Comparison of ENCODE assay signal across 8 cellular contexts in genomic region chr10:13074562-13075451, GRCh38. TPM values are rescaled to one million over a fixed set of nuclear protein-coding genes. Genes with fewer than 3 reads are reported as not detected.
DNase-seq lines count a peak whose midpoint lies in the region; ATAC-seq and TF ChIP-seq lines count a peak whose summit lies in the region.

No MANE protein-coding gene starts in this region.

- no peak for TF ChIP-seq POLR2A in heart left ventricle (IDR thresholded peaks at IDR 0.05)

- 24 to 30% (median 27%) methylated on average over 18 of the region's 18 CpGs for WGBS in heart left ventricle, 4 donors
- 23 to 27% (median 24%) methylated on average over 18 of the region's 18 CpGs for WGBS in psoas muscle, 3 donors

- H3K9me3 ChIP-seq in heart left ventricle (peaks cover 0 to 20% (median 12%) of the 10 kb centered on the region in 12 donors), psoas muscle (no peaks in the 10 kb centered on the region)

- H3K4me3 ChIP-seq in heart left ventricle (no peak overlapping the region), psoas muscle (no peak overlapping the region)

- no peak overlapping the region for H3K27ac ChIP-seq in heart left ventricle
- no peak overlapping the region for H3K27ac ChIP-seq in psoas muscle

- H3K27ac Mint-ChIP-seq in activated naive CD8-positive, alpha-beta T cell treated with anti-CD3 and anti-CD28 coated beads for 36 hours = no peak overlapping the region

- H3K27me3 ChIP-seq in heart left ventricle (peaks cover 0 to 15% (median 3%) of the 10 kb centered on the region in 9 donors), psoas muscle (ENCODE audit: insufficient read depth in 3 of 3, low read length in 2 of 3) (peaks cover 0 to 12% (median 0%) of the 10 kb centered on the region in 3 donors)

- H3K36me3 ChIP-seq in heart left ventricle (no peaks in the 10 kb centered on the region), psoas muscle (ENCODE audit: insufficient read depth in 1 of 2, low read depth in 1 of 2) (no peaks in the 10 kb centered on the region)

- DNase-seq in G401 (ENCODE audit: low spot score) (peak; percentile 81), SHP77 (lab: John Stamatoyannopoulos, UW) (peak; percentile 47 to 67), heart left ventricle (peak; percentile 55 to 72 (median 60)), psoas muscle (peak; percentile 62 to 73)
- DNase-seq in activated naive CD8-positive, alpha-beta T cell treated with anti-CD3 and anti-CD28 coated beads for 36 hours = peak; percentile 54

- H3K36me3 Mint-ChIP-seq in activated naive CD8-positive, alpha-beta T cell treated with anti-CD3 and anti-CD28 coated beads for 36 hours = peaks cover 1% of the 10 kb centered on the region

- intact Hi-C loops in heart left ventricle (cut with DNase I) = loop anchor here (5.0 to 10.0 kb wide), 11 partner anchors 170 to 813 kb away; no protein-coding TSS in a partner anchor
- intact Hi-C loops in psoas muscle (cut with DNase I) = loop anchor here in 1 of 2 donors (5.0 to 10.0 kb wide), 2 partner anchors 290 to 358 kb away; no protein-coding TSS in a partner anchor

- H3K4me1 Mint-ChIP-seq in activated naive CD8-positive, alpha-beta T cell treated with anti-CD3 and anti-CD28 coated beads for 36 hours = no peaks in the 10 kb centered on the region

- peak in 3 of 4 donors; percentile 72 to 82 (median 80) for ATAC-seq in heart left ventricle
- ATAC-seq in psoas muscle = peak; percentile 63 to 85 (median 69)
- ATAC-seq in HG03196 (IDR thresholded peaks at IDR 0.05; ENCODE audit: unreplicated experiment) = no peak
- ATAC-seq in HG03159 (IDR thresholded peaks at IDR 0.05; ENCODE audit: unreplicated experiment) = no peak

- TF ChIP-seq CTCF in LNCAP (IDR thresholded peaks at IDR 0.05) (peak; percentile 90), heart left ventricle (IDR thresholded peaks at IDR 0.05) (peak; percentile 66 to 90 (median 80)), psoas muscle (IDR thresholded peaks at IDR 0.05) (peak; percentile 82)

- in situ Hi-C loops in G401 (cut with HindIII; ENCODE audit: low sequenced_read_pairs) = no loop called here

- peaks cover 30% of the 10 kb centered on the region for H3K27me3 Mint-ChIP-seq in activated naive CD8-positive, alpha-beta T cell treated with anti-CD3 and anti-CD28 coated beads for 36 hours

- H3K4me3 Mint-ChIP-seq in activated naive CD8-positive, alpha-beta T cell treated with anti-CD3 and anti-CD28 coated beads for 36 hours = no peak overlapping the region

- H3K4me1 ChIP-seq in heart left ventricle (no peaks in the 10 kb centered on the region), psoas muscle (no peaks in the 10 kb centered on the region)

- peaks cover 11% of the 10 kb centered on the region for H3K9me3 Mint-ChIP-seq in activated naive CD8-positive, alpha-beta T cell treated with anti-CD3 and anti-CD28 coated beads for 36 hours

RNA-seq across cellular contexts. Expression of gene OPTN, which starts 25.2 kb away (rescaled TPM):
- total RNA-seq in G401 (2014; rRNA removed; shearing (Covaris generic)) = 20.7 and 27.3 TPM in 2 replicates
- 10 to 100 TPM; 30.8 to 32.9 TPM for total RNA-seq in activated naive CD8-positive, alpha-beta T cell treated with anti-CD3 and anti-CD28 coated beads for 36 hours
- total RNA-seq in heart left ventricle = 100 to 1,000 TPM in 8 of 9 donors, 10 to 100 TPM in 1; 89.4 to 191 (median 140) TPM
- polyA plus RNA-seq in heart left ventricle = 10 to 100 TPM; 88.2 to 89.9 TPM
- total RNA-seq in psoas muscle = 100 to 1,000 TPM; 178 to 561 (median 312) TPM
- polyA plus RNA-seq in psoas muscle = 100 to 1,000 TPM; 113 to 523 (median 518) TPM

Comparison
In these comparisons a context has a peak if more than half of its experiments do, and no peak if none do; other contexts are left out.
1. ATAC-seq: peak in heart left ventricle (3 of 4) and psoas muscle (4 of 4); none in HG03196 (single experiment) and HG03159 (single experiment).
2. Peak in every context shown above with its lines, with median percentiles within 50 percentile points of each other: DNase-seq and CTCF ChIP-seq.